Comparison of ENCODE assay signal across 25 cellular contexts in the genomic region with DNA sequence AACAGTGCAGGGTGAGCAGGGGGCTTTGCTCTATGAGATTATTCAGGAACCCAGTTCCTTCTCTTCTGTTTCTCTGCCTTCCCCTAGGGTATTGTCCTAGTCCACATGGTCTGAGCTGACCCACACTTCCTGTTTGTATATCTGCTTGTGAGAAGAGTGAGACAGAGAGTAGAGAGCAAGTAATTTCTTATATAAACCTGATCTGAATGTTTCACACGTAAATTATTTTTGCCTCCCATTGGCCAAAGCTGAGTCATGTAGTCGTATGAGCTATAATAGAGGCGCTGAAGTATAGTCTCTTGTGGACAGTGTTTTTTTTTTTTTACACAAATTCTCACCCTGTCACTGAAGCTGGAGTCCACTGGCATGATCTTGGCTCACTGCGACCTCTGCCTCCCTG.
"Had no signal": no experiment of that assay in that cellular context is flagged by ENCODE, and none has a peak within 500 bp of the region (broad histone marks: within the 10 kb centered on the region; RNA-seq: fewer than 3 reads in every experiment).

No MANE protein-coding gene starts in this region.

- ATAC-seq: activated CD8-positive, alpha-beta T cell treated with anti-CD3 and anti-CD28 coated beads, Interleukin-2, amount 10 ng/mL, durations not matched to agents 7 days and 5 days; effector memory CD8-positive, alpha-beta T cell; esophagus mucosa; naive thymus-derived CD8-positive, alpha-beta T cell; stimulated activated naive CD8-positive, alpha-beta T cell treated with anti-CD3 and anti-CD28 coated beads, Interleukin-15, Interleukin-2, amounts not matched to agents 100 U/mL and 50 U/mL, for 24 hours; upper lobe of right lung had no signal

- FAIRE-seq: colon, endothelial cell of umbilical vein, frontal cortex had no signal

- H3K4me3 Mint-ChIP-seq: activated CD4-positive, alpha-beta T cell treated with anti-CD3 and anti-CD28 coated beads, Interleukin-2, amount 10 ng/mL, durations not matched to agents 7 days and 5 days; activated CD8-positive, alpha-beta T cell treated with anti-CD3 and anti-CD28 coated beads, Interleukin-2, amount 10 ng/mL, durations not matched to agents 7 days and 5 days; activated naive CD4-positive, alpha-beta T cell treated with anti-CD3 and anti-CD28 coated beads, Interleukin-2, amount 50 U/mL, for 24 hours; central memory CD8-positive, alpha-beta T cell; effector memory CD8-positive, alpha-beta T cell; naive thymus-derived CD8-positive, alpha-beta T cell; neural progenitor cell had no signal

- H3K27ac ChIP-seq: breast epithelium, dorsolateral prefrontal cortex, left ventricle myocardium inferior, neural progenitor cell, right atrium auricular region, upper lobe of right lung, WERI-Rb-1 had no signal

- H3K9me3 ChIP-seq: breast epithelium, left ventricle myocardium inferior, right atrium auricular region, upper lobe of right lung had no signal

- H2AFZ ChIP-seq: neural progenitor cell had no signal

- H3K36me3 ChIP-seq: breast epithelium, left ventricle myocardium inferior, neural progenitor cell, right atrium auricular region, upper lobe of right lung, WERI-Rb-1 had no signal

- H3K4me3 ChIP-seq: breast epithelium, dorsolateral prefrontal cortex, left ventricle myocardium inferior, neural progenitor cell, right atrium auricular region, upper lobe of right lung had no signal

- H3K4me1 Mint-ChIP-seq: activated CD4-positive, alpha-beta T cell treated with anti-CD3 and anti-CD28 coated beads, Interleukin-2, amount 10 ng/mL, durations not matched to agents 7 days and 5 days; activated naive CD4-positive, alpha-beta T cell treated with anti-CD3 and anti-CD28 coated beads, Interleukin-2, amount 50 U/mL, for 24 hours; central memory CD8-positive, alpha-beta T cell; naive thymus-derived CD8-positive, alpha-beta T cell; neural progenitor cell had no signal

- DNase-seq: activated CD4-positive, alpha-beta T cell treated with anti-CD3 and anti-CD28 coated beads, Interleukin-2, amount 10 ng/mL, durations not matched to agents 7 days and 5 days; activated CD4-positive, CD25-positive, alpha-beta regulatory T cell treated with anti-CD3 and anti-CD28 coated beads, Interleukin-2, amount 50 U/mL, for 72 hours; activated CD8-positive, alpha-beta T cell treated with anti-CD3 and anti-CD28 coated beads, Interleukin-2, amount 10 ng/mL, durations not matched to agents 7 days and 5 days; activated gamma-delta T cell treated with Interleukin-2 at 50 U/mL for 16 hours; aorta; dorsolateral prefrontal cortex; effector memory CD8-positive, alpha-beta T cell; glutamatergic neuron; hippocampal formation; left ventricle myocardium inferior; stimulated activated CD4-positive, alpha-beta T cell treated with anti-CD3 and anti-CD28 coated beads, Interleukin-4, amount 100 ng/mL, for 24 hours; stimulated activated naive CD8-positive, alpha-beta T cell treated with anti-CD3 and anti-CD28 coated beads, Interleukin-15, Interleukin-2, amounts not matched to agents 100 U/mL and 50 U/mL, for 24 hours; upper lobe of right lung; WERI-Rb-1 had no signal

- H3K9me3 Mint-ChIP-seq: activated CD4-positive, alpha-beta T cell treated with anti-CD3 and anti-CD28 coated beads, Interleukin-2, amount 10 ng/mL, durations not matched to agents 7 days and 5 days; activated naive CD4-positive, alpha-beta T cell treated with anti-CD3 and anti-CD28 coated beads, Interleukin-2, amount 50 U/mL, for 24 hours; central memory CD8-positive, alpha-beta T cell; effector memory CD8-positive, alpha-beta T cell; neural progenitor cell had no signal

- H3K4me1 ChIP-seq: breast epithelium, left ventricle myocardium inferior, neural progenitor cell, right atrium auricular region, upper lobe of right lung had no signal

- H3K4me2 ChIP-seq: neural progenitor cell had no signal

- H3K36me3 Mint-ChIP-seq: activated naive CD4-positive, alpha-beta T cell treated with anti-CD3 and anti-CD28 coated beads, Interleukin-2, amount 50 U/mL, for 24 hours; naive thymus-derived CD8-positive, alpha-beta T cell; neural progenitor cell had no signal

- H3K27me3 Mint-ChIP-seq: activated CD4-positive, alpha-beta T cell treated with anti-CD3 and anti-CD28 coated beads, Interleukin-2, amount 10 ng/mL, durations not matched to agents 7 days and 5 days; progenitor cell of endocrine pancreas had no signal

- H3K9ac ChIP-seq: neural progenitor cell had no signal

- H3K27me3 ChIP-seq: dorsolateral prefrontal cortex, neural progenitor cell, right atrium auricular region, upper lobe of right lung had no signal

- H3K27ac Mint-ChIP-seq: activated CD4-positive, alpha-beta T cell treated with anti-CD3 and anti-CD28 coated beads, Interleukin-2, amount 10 ng/mL, durations not matched to agents 7 days and 5 days; activated CD8-positive, alpha-beta T cell treated with anti-CD3 and anti-CD28 coated beads, Interleukin-2, amount 10 ng/mL, durations not matched to agents 7 days and 5 days; activated naive CD4-positive, alpha-beta T cell treated with anti-CD3 and anti-CD28 coated beads, Interleukin-2, amount 50 U/mL, for 24 hours; effector memory CD8-positive, alpha-beta T cell; naive thymus-derived CD8-positive, alpha-beta T cell; neural progenitor cell; progenitor cell of endocrine pancreas had no signal
